ENCODE assay signal across 15 cellular contexts in genomic region chr13:96782186-96782585, GRCh38.
A peak's percentile ranks its signal among the peaks of the same experiment; 100 is the strongest.
DNase-seq lines count a peak whose midpoint lies in the region; ATAC-seq and TF ChIP-seq lines count a peak whose summit lies in the region.
"Had no signal": no experiment of that assay in that cellular context is flagged by ENCODE, and none has a peak within 500 bp of the region (broad histone marks: within the 10 kb centered on the region; RNA-seq: fewer than 3 reads in every experiment).

No MANE protein-coding gene starts in this region.

- H3K36me3 Mint-ChIP-seq in naive thymus-derived CD4-positive, alpha-beta T cell: no peaks in the 10 kb centered on the region
- H3K36me3 Mint-ChIP-seq: CD14-positive monocyte; CD8-positive, alpha-beta T cell had no signal

- TF ChIP-seq CTCF in heart left ventricle (IDR thresholded peaks at IDR 0.05): no peak
- no peak for TF ChIP-seq CTCF in fibroblast of the aortic adventitia (IDR thresholded peaks at IDR 0.05; ENCODE audit: insufficient read depth, low read length)

- peaks cover 3 to 27% (median 14%) of the 10 kb centered on the region in 11 donors for H3K9me3 Mint-ChIP-seq in naive thymus-derived CD4-positive, alpha-beta T cell

- H3K27me3 Mint-ChIP-seq in naive thymus-derived CD4-positive, alpha-beta T cell: no peaks in the 10 kb centered on the region

- 71 to 82% (median 72%) methylated on average over 5 of the region's 5 CpGs for WGBS in heart left ventricle, 4 donors

- ATAC-seq in Right ventricle myocardium inferior (peak; percentile 20), heart left ventricle (no peak)
- ATAC-seq in naive thymus-derived CD4-positive, alpha-beta T cell: no peak
- ATAC-seq: CD8-positive, alpha-beta T cell had no signal

- TF ChIP-seq POLR2A in heart left ventricle (IDR thresholded peaks at IDR 0.05): no peak

- H3K36me3 ChIP-seq in heart left ventricle: no peaks in the 10 kb centered on the region
- H3K36me3 ChIP-seq in naive thymus-derived CD4-positive, alpha-beta T cell (ENCODE audit: control insufficient read depth in 2 of 3, insufficient read depth in 3 of 3, low read length in 3 of 3): no peaks in the 10 kb centered on the region
- H3K36me3 ChIP-seq: HAP-1 had no signal

- H3K27ac ChIP-seq in heart left ventricle: no peak overlapping the region
- peak overlapping the region; percentile 78 for H3K27ac ChIP-seq in angular gyrus (ENCODE audit: low read depth, low read length)
- peak overlapping the region; percentile 77 for H3K27ac ChIP-seq in substantia nigra (ENCODE audit: low read depth, low read length, poor library complexity, severe bottlenecking)
- no peak overlapping the region for H3K27ac ChIP-seq in naive thymus-derived CD4-positive, alpha-beta T cell (ENCODE audit: low read depth, low read length)
- H3K27ac ChIP-seq: 22Rv1 had no signal

- H3K9me3 ChIP-seq in heart left ventricle: peaks cover 0 to 22% (median 0%) of the 10 kb centered on the region in 12 donors
- no peaks in the 10 kb centered on the region for H3K9me3 ChIP-seq in naive thymus-derived CD4-positive, alpha-beta T cell (ENCODE audit: control insufficient read depth in 2 of 3, low read length in 3 of 3)
- H3K9me3 ChIP-seq: HAP-1 had no signal

- H3K4me3 ChIP-seq in heart left ventricle: no peak overlapping the region
- no peak overlapping the region for H3K4me3 ChIP-seq in fibroblast of the aortic adventitia (ENCODE audit: low read depth, low read length)
- no peak overlapping the region for H3K4me3 ChIP-seq in naive thymus-derived CD4-positive, alpha-beta T cell (ENCODE audit: low read length)
- H3K4me3 ChIP-seq: HAP-1 had no signal

- H3K4me1 ChIP-seq in heart left ventricle: peaks cover 0 to 6% (median 0%) of the 10 kb centered on the region in 12 donors
- H3K4me1 ChIP-seq in naive thymus-derived CD4-positive, alpha-beta T cell (ENCODE audit: control insufficient read depth in 2 of 2, insufficient read depth in 2 of 2, low read length in 2 of 2): no peaks in the 10 kb centered on the region

- H3K27me3 ChIP-seq in heart left ventricle: no peaks in the 10 kb centered on the region
- no peaks in the 10 kb centered on the region for H3K27me3 ChIP-seq in naive thymus-derived CD4-positive, alpha-beta T cell (ENCODE audit: control insufficient read depth in 2 of 2, insufficient read depth in 2 of 2, low read length in 2 of 2)

- POLR2A ChIA-PET in naive thymus-derived CD4-positive, alpha-beta T cell (lab: Charles Lee): no interaction called here

- DNase-seq in Right ventricle myocardium inferior (ENCODE audit: missing footprints): no peak
- no peak for DNase-seq in heart left ventricle
- DNase-seq in fibroblast of the aortic adventitia (ENCODE audit: low read depth): peak; percentile 48
- no peak for DNase-seq in substantia nigra (lab: John Stamatoyannopoulos, UW)
- no peak for DNase-seq in naive thymus-derived CD4-positive, alpha-beta T cell
- DNase-seq in DMS 273 (lab: John Stamatoyannopoulos, UW; ENCODE audit: unreplicated experiment): no peak
- no peak for DNase-seq in dermis blood vessel endothelial cell
- DNase-seq: CD8-positive, alpha-beta T cell; COR-L47; DND-41; GDM1 had no signal

- H3K4me3 Mint-ChIP-seq in naive thymus-derived CD4-positive, alpha-beta T cell: no peak overlapping the region
- H3K4me3 Mint-ChIP-seq: CD14-positive monocyte; CD8-positive, alpha-beta T cell had no signal

- CTCF ChIA-PET in naive thymus-derived CD4-positive, alpha-beta T cell (lab: Charles Lee): no interaction called here

- no peaks in the 10 kb centered on the region for H3K4me1 Mint-ChIP-seq in naive thymus-derived CD4-positive, alpha-beta T cell
- H3K4me1 Mint-ChIP-seq: CD14-positive monocyte had no signal

- intact Hi-C loops in Right ventricle myocardium inferior (cut with DNase I): no loop called here
- intact Hi-C loops in heart left ventricle (cut with DNase I): no loop called here
- intact Hi-C loops in naive thymus-derived CD4-positive, alpha-beta T cell (cut with micrococcal nuclease): no loop called here

- no peak overlapping the region for H3K27ac Mint-ChIP-seq in naive thymus-derived CD4-positive, alpha-beta T cell
- H3K27ac Mint-ChIP-seq: CD14-positive monocyte; CD8-positive, alpha-beta T cell had no signal

Comparison
In these comparisons a context has a peak if more than half of its experiments do, and no peak if none do; other contexts are left out.
1. H3K27ac ChIP-seq: peak in angular gyrus (single experiment) and substantia nigra (single experiment); none in heart left ventricle (0 of 12) and naive thymus-derived CD4-positive, alpha-beta T cell (single experiment).